Comparison of ENCODE assay signal across 2 cellular contexts in genomic region chr2:24104110-24104650, GRCh38.
TF ChIP-seq lines count a peak whose summit lies in the region.

No MANE protein-coding gene starts in this region.

TF ChIP-seq in GM23338, 12 proteins besides CTCF, POLR2A, EP300 and RAD21:
- TF ChIP-seq ZNF331 (CRISPR knock-in tag; IDR thresholded peaks at IDR 0.05; ENCODE audit: low read depth) = no peak
- TF ChIP-seq STAT1 (IDR thresholded peaks at IDR 0.05; ENCODE audit: unreplicated experiment) = no peak

TF ChIP-seq in GM12878, 131 proteins besides CTCF, POLR2A, EP300 and RAD21:
- TF ChIP-seq NBN (IDR thresholded peaks at IDR 0.05) = no peak
- no peak for TF ChIP-seq SREBF2 (IDR thresholded peaks at IDR 0.05; ENCODE audit: low read length)
- TF ChIP-seq ATF7 (IDR thresholded peaks at IDR 0.05; ENCODE audit: low read depth) = no peak
- no peak for TF ChIP-seq CBX5 (IDR thresholded peaks at IDR 0.05; ENCODE audit: low read depth)
- no peak for TF ChIP-seq FOXK2 (IDR thresholded peaks at IDR 0.05)
- no peak for TF ChIP-seq YY1 (IDR thresholded peaks at IDR 0.05; ENCODE audit: low read depth, low read length)
